26 cellular contexts compared by ENCODE assay signal in genomic region chr2:18208956-18209355, GRCh38.
"Had no signal": no experiment of that assay in that cellular context is flagged by ENCODE, and none has a peak within 500 bp of the region (broad histone marks: within the 10 kb centered on the region; RNA-seq: fewer than 3 reads in every experiment).

No MANE protein-coding gene starts in this region.

- H3K4me1 ChIP-seq: esophagus muscularis mucosa, gastrocnemius medialis, heart left ventricle had no signal

- H3K9me3 ChIP-seq: esophagus muscularis mucosa, gastrocnemius medialis, heart left ventricle had no signal

- DNase-seq: activated CD4-positive, alpha-beta T cell treated with anti-CD3 and anti-CD28 coated beads for 48 hours; activated CD4-positive, alpha-beta T cell treated with anti-CD3 and anti-CD28 coated beads, Interleukin-2, amount 50 U/mL, for 1 hour; activated CD4-positive, alpha-beta T cell treated with anti-CD3 and anti-CD28 coated beads, Interleukin-2, amount 50 U/mL, for 48 hours; activated CD8-positive, alpha-beta memory T cell treated with anti-CD3 and anti-CD28 coated beads for 24 hours; activated CD8-positive, alpha-beta T cell treated with anti-CD3 and anti-CD28 coated beads for 36 hours; activated effector memory CD4-positive, alpha-beta T cell treated with Interleukin-2 at 50 U/mL for 16 hours; activated gamma-delta T cell treated with Interleukin-2 at 50 U/mL for 16 hours; activated naive CD4-positive, alpha-beta T cell treated with anti-CD3 and anti-CD28 coated beads, Interleukin-2, amount 50 U/mL, for 16 hours; activated naive CD4-positive, alpha-beta T cell treated with Interleukin-2 at 50 U/mL for 16 hours; activated T-cell treated with anti-CD3 and anti-CD28 coated beads, Interleukin-2, amount 50 U/mL, for 4 hours; amniotic stem cell; anterior cingulate cortex; dermis blood vessel endothelial cell; effector CD4-positive, alpha-beta T cell; effector memory CD8-positive, alpha-beta T cell; erythroblast; foreskin keratinocyte; gastrocnemius medialis; glutamatergic neuron; heart left ventricle; hypothalamus had no signal

- H3K36me3 ChIP-seq: brain microvascular endothelial cell, esophagus muscularis mucosa, gastrocnemius medialis, heart left ventricle had no signal

- H3K27ac ChIP-seq: brain microvascular endothelial cell, coronary artery, esophagus muscularis mucosa, foreskin keratinocyte, gastrocnemius medialis had no signal

- H3K27me3 ChIP-seq: brain microvascular endothelial cell, esophagus muscularis mucosa, foreskin keratinocyte, gastrocnemius medialis, heart left ventricle had no signal

- ATAC-seq: activated CD8-positive, alpha-beta T cell treated with anti-CD3 and anti-CD28 coated beads for 36 hours; activated T-cell treated with anti-CD3 and anti-CD28 coated beads, Interleukin-2, amount 50 U/mL, for 4 hours; activated T-helper 17 cell treated with anti-CD3 and anti-CD28 coated beads, Interleukin-2, amount 50 U/mL, for 72 hours; effector memory CD8-positive, alpha-beta T cell; foreskin keratinocyte; gastrocnemius medialis; WTC11 had no signal

- H3K4me3 ChIP-seq: coronary artery, esophagus muscularis mucosa, gastrocnemius medialis, heart left ventricle had no signal
